Comparison of ENCODE assay signal across 1 cellular context in genomic region chr9:20684865-20685696, GRCh38.
TF ChIP-seq lines count a peak whose summit lies in the region.

No MANE protein-coding gene starts in this region.

TF ChIP-seq in SK-N-SH, 30 proteins besides CTCF, POLR2A, EP300 and RAD21 (continued from another document):
- TF ChIP-seq ZBTB33 (IDR thresholded peaks at IDR 0.05; ENCODE audit: borderline replicate concordance, low read depth) (no peak), ELF1 (IDR thresholded peaks at IDR 0.05) (no peak), SMC3 (IDR thresholded peaks at IDR 0.05; ENCODE audit: low read depth, low read length) (0 out of 2 replicates have a peak, but pooled peaks have one; percentile 4), FOXJ3 (CRISPR knock-in tag; IDR thresholded peaks at IDR 0.05) (no peak), RFX5 (IDR thresholded peaks at IDR 0.05; ENCODE audit: low read length) (no peak), RCOR1 (IDR thresholded peaks at IDR 0.05; ENCODE audit: low read length) (no peak), PBX3 (IDR thresholded peaks at IDR 0.05) (no peak), IRF3 (IDR thresholded peaks at IDR 0.05; ENCODE audit: low read depth, low read length) (no peak), USF2 (IDR thresholded peaks at IDR 0.05; ENCODE audit: borderline replicate concordance, low read depth, low read length) (no peak), NRF1 (IDR thresholded peaks at IDR 0.05; ENCODE audit: low read depth, low read length) (no peak), MEF2A (IDR thresholded peaks at IDR 0.05; ENCODE audit: borderline replicate concordance, low read depth) (no peak), FOSL2 (IDR thresholded peaks at IDR 0.05; ENCODE audit: borderline replicate concordance, low read depth) (peak; percentile 39; the same call in 1 of the 2 replicates), GATA2 (CRISPR knock-in tag; IDR thresholded peaks at IDR 0.05) (no peak), NFIC (IDR thresholded peaks at IDR 0.05; ENCODE audit: borderline replicate concordance) (peak; percentile 49; the same call in 1 of the 2 replicates), MAX (IDR thresholded peaks at IDR 0.05; ENCODE audit: low read depth) (0 out of 2 replicates have a peak, but pooled peaks have one; percentile 5), GABPA (IDR thresholded peaks at IDR 0.05; ENCODE audit: low read depth) (no peak), MXI1 (IDR thresholded peaks at IDR 0.05; ENCODE audit: low read depth, low read length) (no peak; the same call in 1 of the 2 replicates), EZH2phosphoT487 (IDR thresholded peaks at IDR 0.05; ENCODE audit: borderline replicate concordance, low read depth) (no peak)
